Comparison of ENCODE assay signal across 1 cellular context in genomic region chr3:183298708-183299153, GRCh38.
TF ChIP-seq lines count a peak whose summit lies in the region.

No MANE protein-coding gene starts in this region.

TF ChIP-seq in GM23338, 12 proteins besides CTCF, POLR2A, EP300 and RAD21 (continued from another document):
- TF ChIP-seq REST (IDR thresholded peaks at IDR 0.05; ENCODE audit: unreplicated experiment) (no peak), POLR2AphosphoS5 (IDR thresholded peaks at IDR 0.05; ENCODE audit: low read depth) (no peak)
